ENCODE assay signal across 1 cellular context in the genomic region with DNA sequence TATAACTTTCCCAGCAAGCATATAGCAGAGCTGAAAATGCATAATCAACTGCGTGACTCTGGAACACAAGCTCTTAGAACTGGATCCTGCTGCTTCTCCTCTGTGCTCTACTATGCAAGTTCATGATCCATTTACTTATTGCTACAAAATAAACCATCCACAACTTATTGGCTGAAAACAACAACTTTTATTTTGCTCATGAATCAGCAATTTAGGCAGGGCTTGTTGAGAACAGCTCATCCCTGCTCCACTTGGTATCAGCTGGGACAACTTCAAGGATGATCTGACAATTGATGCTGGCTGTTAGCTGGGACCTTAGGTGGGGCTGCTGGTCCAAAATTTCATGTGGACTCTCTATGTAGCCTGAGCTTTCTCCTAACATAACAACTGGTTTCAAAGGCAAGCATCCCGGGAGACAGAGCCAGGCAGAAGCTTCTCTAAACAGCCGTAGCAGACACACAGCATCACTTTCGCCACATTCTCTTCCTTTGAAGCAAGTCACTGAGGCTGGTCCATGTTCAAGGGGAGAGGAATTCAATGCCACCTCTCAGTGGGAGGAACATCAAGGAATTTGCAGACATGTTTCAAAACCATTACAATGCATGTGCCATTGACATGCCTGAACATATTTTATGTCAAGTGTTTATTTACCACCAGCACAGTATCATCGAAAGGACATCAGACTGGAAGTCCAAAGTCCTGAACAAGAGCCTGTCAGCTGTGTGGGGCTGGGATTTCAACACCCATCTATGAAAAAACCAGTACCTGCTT.
TF ChIP-seq lines count a peak whose summit lies in the region.

No MANE protein-coding gene starts in this region.

TF ChIP-seq in HepG2, 621 proteins besides CTCF, POLR2A, EP300 and RAD21 (continued from another document and continues in another):
- TF ChIP-seq, protein P1, sequence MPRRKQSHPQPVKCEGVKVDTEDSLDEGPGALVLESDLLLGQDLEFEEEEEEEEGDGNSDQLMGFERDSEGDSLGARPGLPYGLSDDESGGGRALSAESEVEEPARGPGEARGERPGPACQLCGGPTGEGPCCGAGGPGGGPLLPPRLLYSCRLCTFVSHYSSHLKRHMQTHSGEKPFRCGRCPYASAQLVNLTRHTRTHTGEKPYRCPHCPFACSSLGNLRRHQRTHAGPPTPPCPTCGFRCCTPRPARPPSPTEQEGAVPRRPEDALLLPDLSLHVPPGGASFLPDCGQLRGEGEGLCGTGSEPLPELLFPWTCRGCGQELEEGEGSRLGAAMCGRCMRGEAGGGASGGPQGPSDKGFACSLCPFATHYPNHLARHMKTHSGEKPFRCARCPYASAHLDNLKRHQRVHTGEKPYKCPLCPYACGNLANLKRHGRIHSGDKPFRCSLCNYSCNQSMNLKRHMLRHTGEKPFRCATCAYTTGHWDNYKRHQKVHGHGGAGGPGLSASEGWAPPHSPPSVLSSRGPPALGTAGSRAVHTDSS (CRISPR knock-in tag; conservative IDR thresholded peaks at IDR 0.05), result no peak
- TF ChIP-seq ZNF101 (CRISPR knock-in tag; IDR thresholded peaks at IDR 0.05; ENCODE audit: borderline replicate concordance, low read depth) (no peak), SMARCE1 (IDR thresholded peaks at IDR 0.05; ENCODE audit: borderline replicate concordance) (no peak), ZNF619 (CRISPR knock-in tag; IDR thresholded peaks at IDR 0.05) (no peak), PAF1 (CRISPR knock-in tag; IDR thresholded peaks at IDR 0.05) (no peak), NAIF1 (CRISPR knock-in tag; IDR thresholded peaks at IDR 0.05; ENCODE audit: borderline replicate concordance) (no peak), ARNTL (CRISPR knock-in tag; IDR thresholded peaks at IDR 0.05) (peak; percentile 33; the same call in 1 of the 2 replicates), DR1 (CRISPR knock-in tag; IDR thresholded peaks at IDR 0.05) (no peak), HNRNPL (IDR thresholded peaks at IDR 0.05; ENCODE audit: low read depth, low read length) (no peak), DNMT1 (CRISPR knock-in tag; IDR thresholded peaks at IDR 0.05) (no peak), ZNF124 (CRISPR knock-in tag; IDR thresholded peaks at IDR 0.05) (no peak), KLF15 (CRISPR knock-in tag; IDR thresholded peaks at IDR 0.05; ENCODE audit: borderline replicate concordance) (no peak), STAG1 (CRISPR knock-in tag; IDR thresholded peaks at IDR 0.05) (no peak), SOX6 (IDR thresholded peaks at IDR 0.05) (no peak), SOX6 (CRISPR knock-in tag; IDR thresholded peaks at IDR 0.05) (peak; percentile 78), ZFP37 (CRISPR knock-in tag; IDR thresholded peaks at IDR 0.05; ENCODE audit: borderline replicate concordance) (no peak), SMAD1 (CRISPR knock-in tag; IDR thresholded peaks at IDR 0.05; ENCODE audit: borderline replicate concordance, low read depth) (no peak), FOXC1 (CRISPR knock-in tag; IDR thresholded peaks at IDR 0.05; ENCODE audit: borderline replicate concordance) (no peak), HNRNPLL (IDR thresholded peaks at IDR 0.05; ENCODE audit: low read depth, low read length, poor library complexity, severe bottlenecking) (no peak), ZNF746 (CRISPR knock-in tag; IDR thresholded peaks at IDR 0.05) (0 out of 2 replicates have a peak, but pooled peaks have one; percentile 28), TP53 (CRISPR knock-in tag; conservative IDR thresholded peaks at IDR 0.05) (0 out of 2 replicates have a peak, but pooled peaks have one; percentile 38), HNF4G (IDR thresholded peaks at IDR 0.05; ENCODE audit: borderline replicate concordance, low read depth, low read length) (peak; percentile 85), HNF4G (CRISPR knock-in tag; IDR thresholded peaks at IDR 0.05; ENCODE audit: borderline replicate concordance, low read depth) (no peak; the same call in 1 of the 2 replicates), ZNF12 (CRISPR knock-in tag; IDR thresholded peaks at IDR 0.05) (no peak; the same call in 1 of the 2 replicates)
- TF ChIP-seq, protein P2, sequence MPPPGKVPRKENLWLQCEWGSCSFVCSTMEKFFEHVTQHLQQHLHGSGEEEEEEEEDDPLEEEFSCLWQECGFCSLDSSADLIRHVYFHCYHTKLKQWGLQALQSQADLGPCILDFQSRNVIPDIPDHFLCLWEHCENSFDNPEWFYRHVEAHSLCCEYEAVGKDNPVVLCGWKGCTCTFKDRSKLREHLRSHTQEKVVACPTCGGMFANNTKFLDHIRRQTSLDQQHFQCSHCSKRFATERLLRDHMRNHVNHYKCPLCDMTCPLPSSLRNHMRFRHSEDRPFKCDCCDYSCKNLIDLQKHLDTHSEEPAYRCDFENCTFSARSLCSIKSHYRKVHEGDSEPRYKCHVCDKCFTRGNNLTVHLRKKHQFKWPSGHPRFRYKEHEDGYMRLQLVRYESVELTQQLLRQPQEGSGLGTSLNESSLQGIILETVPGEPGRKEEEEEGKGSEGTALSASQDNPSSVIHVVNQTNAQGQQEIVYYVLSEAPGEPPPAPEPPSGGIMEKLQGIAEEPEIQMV (CRISPR knock-in tag; IDR thresholded peaks at IDR 0.05; ENCODE audit: low read depth), result no peak
- TF ChIP-seq, protein P3, sequence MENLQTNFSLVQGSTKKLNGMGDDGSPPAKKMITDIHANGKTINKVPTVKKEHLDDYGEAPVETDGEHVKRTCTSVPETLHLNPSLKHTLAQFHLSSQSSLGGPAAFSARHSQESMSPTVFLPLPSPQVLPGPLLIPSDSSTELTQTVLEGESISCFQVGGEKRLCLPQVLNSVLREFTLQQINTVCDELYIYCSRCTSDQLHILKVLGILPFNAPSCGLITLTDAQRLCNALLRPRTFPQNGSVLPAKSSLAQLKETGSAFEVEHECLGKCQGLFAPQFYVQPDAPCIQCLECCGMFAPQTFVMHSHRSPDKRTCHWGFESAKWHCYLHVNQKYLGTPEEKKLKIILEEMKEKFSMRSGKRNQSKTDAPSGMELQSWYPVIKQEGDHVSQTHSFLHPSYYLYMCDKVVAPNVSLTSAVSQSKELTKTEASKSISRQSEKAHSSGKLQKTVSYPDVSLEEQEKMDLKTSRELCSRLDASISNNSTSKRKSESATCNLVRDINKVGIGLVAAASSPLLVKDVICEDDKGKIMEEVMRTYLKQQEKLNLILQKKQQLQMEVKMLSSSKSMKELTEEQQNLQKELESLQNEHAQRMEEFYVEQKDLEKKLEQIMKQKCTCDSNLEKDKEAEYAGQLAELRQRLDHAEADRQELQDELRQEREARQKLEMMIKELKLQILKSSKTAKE (CRISPR knock-in tag; IDR thresholded peaks at IDR 0.05; ENCODE audit: borderline replicate concordance), result no peak
- TF ChIP-seq, protein P4, sequence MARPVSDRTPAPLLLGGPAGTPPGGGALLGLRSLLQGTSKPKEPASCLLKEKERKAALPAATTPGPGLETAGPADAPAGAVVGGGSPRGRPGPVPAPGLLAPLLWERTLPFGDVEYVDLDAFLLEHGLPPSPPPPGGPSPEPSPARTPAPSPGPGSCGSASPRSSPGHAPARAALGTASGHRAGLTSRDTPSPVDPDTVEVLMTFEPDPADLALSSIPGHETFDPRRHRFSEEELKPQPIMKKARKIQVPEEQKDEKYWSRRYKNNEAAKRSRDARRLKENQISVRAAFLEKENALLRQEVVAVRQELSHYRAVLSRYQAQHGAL (CRISPR knock-in tag; IDR thresholded peaks at IDR 0.05; ENCODE audit: not compliant biosample characterization), result no peak
- TF ChIP-seq, protein P5, sequence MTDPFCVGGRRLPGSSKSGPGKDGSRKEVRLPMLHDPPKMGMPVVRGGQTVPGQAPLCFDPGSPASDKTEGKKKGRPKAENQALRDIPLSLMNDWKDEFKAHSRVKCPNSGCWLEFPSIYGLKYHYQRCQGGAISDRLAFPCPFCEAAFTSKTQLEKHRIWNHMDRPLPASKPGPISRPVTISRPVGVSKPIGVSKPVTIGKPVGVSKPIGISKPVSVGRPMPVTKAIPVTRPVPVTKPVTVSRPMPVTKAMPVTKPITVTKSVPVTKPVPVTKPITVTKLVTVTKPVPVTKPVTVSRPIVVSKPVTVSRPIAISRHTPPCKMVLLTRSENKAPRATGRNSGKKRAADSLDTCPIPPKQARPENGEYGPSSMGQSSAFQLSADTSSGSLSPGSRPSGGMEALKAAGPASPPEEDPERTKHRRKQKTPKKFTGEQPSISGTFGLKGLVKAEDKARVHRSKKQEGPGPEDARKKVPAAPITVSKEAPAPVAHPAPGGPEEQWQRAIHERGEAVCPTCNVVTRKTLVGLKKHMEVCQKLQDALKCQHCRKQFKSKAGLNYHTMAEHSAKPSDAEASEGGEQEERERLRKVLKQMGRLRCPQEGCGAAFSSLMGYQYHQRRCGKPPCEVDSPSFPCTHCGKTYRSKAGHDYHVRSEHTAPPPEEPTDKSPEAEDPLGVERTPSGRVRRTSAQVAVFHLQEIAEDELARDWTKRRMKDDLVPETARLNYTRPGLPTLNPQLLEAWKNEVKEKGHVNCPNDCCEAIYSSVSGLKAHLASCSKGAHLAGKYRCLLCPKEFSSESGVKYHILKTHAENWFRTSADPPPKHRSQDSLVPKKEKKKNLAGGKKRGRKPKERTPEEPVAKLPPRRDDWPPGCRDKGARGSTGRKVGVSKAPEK (CRISPR knock-in tag; IDR thresholded peaks at IDR 0.05; ENCODE audit: borderline replicate concordance), result no peak
- TF ChIP-seq, protein P6, sequence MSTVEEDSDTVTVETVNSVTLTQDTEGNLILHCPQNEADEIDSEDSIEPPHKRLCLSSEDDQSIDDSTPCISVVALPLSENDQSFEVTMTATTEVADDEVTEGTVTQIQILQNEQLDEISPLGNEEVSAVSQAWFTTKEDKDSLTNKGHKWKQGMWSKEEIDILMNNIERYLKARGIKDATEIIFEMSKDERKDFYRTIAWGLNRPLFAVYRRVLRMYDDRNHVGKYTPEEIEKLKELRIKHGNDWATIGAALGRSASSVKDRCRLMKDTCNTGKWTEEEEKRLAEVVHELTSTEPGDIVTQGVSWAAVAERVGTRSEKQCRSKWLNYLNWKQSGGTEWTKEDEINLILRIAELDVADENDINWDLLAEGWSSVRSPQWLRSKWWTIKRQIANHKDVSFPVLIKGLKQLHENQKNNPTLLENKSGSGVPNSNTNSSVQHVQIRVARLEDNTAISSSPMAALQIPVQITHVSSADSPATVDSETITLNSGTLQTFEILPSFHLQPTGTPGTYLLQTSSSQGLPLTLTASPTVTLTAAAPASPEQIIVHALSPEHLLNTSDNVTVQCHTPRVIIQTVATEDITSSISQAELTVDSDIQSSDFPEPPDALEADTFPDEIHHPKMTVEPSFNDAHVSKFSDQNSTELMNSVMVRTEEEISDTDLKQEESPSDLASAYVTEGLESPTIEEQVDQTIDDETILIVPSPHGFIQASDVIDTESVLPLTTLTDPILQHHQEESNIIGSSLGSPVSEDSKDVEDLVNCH (CRISPR knock-in tag; IDR thresholded peaks at IDR 0.05), result no peak
- TF ChIP-seq, protein P7, sequence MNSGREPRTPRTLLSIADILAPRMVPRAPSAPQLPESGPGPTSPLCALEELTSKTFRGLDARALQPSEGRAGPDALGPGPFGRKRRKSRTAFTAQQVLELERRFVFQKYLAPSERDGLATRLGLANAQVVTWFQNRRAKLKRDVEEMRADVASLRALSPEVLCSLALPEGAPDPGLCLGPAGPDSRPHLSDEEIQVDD (CRISPR knock-in tag; IDR thresholded peaks at IDR 0.05; ENCODE audit: borderline replicate concordance), result no peak
- TF ChIP-seq, protein P8, sequence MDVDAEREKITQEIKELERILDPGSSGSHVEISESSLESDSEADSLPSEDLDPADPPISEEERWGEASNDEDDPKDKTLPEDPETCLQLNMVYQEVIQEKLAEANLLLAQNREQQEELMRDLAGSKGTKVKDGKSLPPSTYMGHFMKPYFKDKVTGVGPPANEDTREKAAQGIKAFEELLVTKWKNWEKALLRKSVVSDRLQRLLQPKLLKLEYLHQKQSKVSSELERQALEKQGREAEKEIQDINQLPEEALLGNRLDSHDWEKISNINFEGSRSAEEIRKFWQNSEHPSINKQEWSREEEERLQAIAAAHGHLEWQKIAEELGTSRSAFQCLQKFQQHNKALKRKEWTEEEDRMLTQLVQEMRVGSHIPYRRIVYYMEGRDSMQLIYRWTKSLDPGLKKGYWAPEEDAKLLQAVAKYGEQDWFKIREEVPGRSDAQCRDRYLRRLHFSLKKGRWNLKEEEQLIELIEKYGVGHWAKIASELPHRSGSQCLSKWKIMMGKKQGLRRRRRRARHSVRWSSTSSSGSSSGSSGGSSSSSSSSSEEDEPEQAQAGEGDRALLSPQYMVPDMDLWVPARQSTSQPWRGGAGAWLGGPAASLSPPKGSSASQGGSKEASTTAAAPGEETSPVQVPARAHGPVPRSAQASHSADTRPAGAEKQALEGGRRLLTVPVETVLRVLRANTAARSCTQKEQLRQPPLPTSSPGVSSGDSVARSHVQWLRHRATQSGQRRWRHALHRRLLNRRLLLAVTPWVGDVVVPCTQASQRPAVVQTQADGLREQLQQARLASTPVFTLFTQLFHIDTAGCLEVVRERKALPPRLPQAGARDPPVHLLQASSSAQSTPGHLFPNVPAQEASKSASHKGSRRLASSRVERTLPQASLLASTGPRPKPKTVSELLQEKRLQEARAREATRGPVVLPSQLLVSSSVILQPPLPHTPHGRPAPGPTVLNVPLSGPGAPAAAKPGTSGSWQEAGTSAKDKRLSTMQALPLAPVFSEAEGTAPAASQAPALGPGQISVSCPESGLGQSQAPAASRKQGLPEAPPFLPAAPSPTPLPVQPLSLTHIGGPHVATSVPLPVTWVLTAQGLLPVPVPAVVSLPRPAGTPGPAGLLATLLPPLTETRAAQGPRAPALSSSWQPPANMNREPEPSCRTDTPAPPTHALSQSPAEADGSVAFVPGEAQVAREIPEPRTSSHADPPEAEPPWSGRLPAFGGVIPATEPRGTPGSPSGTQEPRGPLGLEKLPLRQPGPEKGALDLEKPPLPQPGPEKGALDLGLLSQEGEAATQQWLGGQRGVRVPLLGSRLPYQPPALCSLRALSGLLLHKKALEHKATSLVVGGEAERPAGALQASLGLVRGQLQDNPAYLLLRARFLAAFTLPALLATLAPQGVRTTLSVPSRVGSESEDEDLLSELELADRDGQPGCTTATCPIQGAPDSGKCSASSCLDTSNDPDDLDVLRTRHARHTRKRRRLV (CRISPR knock-in tag; IDR thresholded peaks at IDR 0.05), result no peak
- TF ChIP-seq, protein P9, sequence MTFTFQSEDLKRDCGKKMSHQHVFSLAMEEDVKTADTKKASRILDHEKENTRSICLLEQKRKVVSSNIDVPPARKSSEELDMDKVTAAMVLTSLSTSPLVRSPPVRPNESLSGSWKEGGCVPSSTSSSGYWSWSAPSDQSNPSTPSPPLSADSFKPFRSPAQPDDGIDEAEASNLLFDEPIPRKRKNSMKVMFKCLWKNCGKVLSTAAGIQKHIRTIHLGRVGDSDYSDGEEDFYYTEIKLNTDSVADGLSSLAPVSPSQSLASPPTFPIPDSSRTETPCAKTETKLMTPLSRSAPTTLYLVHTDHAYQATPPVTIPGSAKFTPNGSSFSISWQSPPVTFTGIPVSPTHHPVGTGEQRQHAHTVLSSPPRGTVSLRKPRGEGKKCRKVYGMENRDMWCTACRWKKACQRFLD (CRISPR knock-in tag; IDR thresholded peaks at IDR 0.05; ENCODE audit: borderline replicate concordance), result no peak
- TF ChIP-seq, protein P10, sequence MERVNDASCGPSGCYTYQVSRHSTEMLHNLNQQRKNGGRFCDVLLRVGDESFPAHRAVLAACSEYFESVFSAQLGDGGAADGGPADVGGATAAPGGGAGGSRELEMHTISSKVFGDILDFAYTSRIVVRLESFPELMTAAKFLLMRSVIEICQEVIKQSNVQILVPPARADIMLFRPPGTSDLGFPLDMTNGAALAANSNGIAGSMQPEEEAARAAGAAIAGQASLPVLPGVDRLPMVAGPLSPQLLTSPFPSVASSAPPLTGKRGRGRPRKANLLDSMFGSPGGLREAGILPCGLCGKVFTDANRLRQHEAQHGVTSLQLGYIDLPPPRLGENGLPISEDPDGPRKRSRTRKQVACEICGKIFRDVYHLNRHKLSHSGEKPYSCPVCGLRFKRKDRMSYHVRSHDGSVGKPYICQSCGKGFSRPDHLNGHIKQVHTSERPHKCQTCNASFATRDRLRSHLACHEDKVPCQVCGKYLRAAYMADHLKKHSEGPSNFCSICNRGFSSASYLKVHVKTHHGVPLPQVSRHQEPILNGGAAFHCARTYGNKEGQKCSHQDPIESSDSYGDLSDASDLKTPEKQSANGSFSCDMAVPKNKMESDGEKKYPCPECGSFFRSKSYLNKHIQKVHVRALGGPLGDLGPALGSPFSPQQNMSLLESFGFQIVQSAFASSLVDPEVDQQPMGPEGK (CRISPR knock-in tag; IDR thresholded peaks at IDR 0.05), result peak; percentile 51; the same call in 1 of the 2 replicates
